In genomic region chr14:24874514-24875202, GRCh38 we compare ENCODE assay signal across 23 cellular contexts.
"Had no signal": no experiment of that assay in that cellular context is flagged by ENCODE, and none has a peak within 500 bp of the region (broad histone marks: within the 10 kb centered on the region; RNA-seq: fewer than 3 reads in every experiment).

No MANE protein-coding gene starts in this region.

- H3K4me1 Mint-ChIP-seq: endodermal cell; stimulated activated effector memory CD8-positive, alpha-beta T cell treated with anti-CD3 and anti-CD28 coated beads, Interleukin-12 subunit alpha, Interleukin-12 subunit beta, amount 100 ng/mL, for 72 hours had no signal

- H3K9me3 Mint-ChIP-seq: endodermal cell; naive thymus-derived CD4-positive, alpha-beta T cell; stimulated activated effector memory CD8-positive, alpha-beta T cell treated with anti-CD3 and anti-CD28 coated beads, Interleukin-12 subunit alpha, Interleukin-12 subunit beta, amount 100 ng/mL, for 72 hours; stimulated activated naive CD8-positive, alpha-beta T cell treated with anti-CD3 and anti-CD28 coated beads, Interleukin-15, Interleukin-2, amounts not matched to agents 100 ng/mL and 50 ng/mL, for 24 hours had no signal

- H3K9me3 ChIP-seq: left lung, pancreas, testis, tibial nerve had no signal

- H3K27ac ChIP-seq: testis, tibial nerve had no signal

- H3K4me3 ChIP-seq: left lung, lung, pancreas, testis, tibial nerve had no signal

- DNase-seq: cerebellar nuclear complex; dermis blood vessel endothelial cell; effector CD4-positive, alpha-beta T cell; endodermal cell; erythroblast; foreskin melanocyte; head of caudate nucleus; hippocampal formation; left lung; mesendoderm; naive thymus-derived CD4-positive, alpha-beta T cell; pancreas; right cardiac atrium; stimulated activated CD4-positive, alpha-beta T cell treated with anti-CD3 and anti-CD28 coated beads, Interleukin-4, amount 100 ng/mL, for 1 hour; stimulated activated CD8-positive, alpha-beta memory T cell treated with anti-CD3 and anti-CD28 coated beads, Interleukin-4, amount 100 ng/mL, for 48 hours; testis had no signal

- FAIRE-seq: colon, endothelial cell of umbilical vein, pancreas had no signal

- H3K4me1 ChIP-seq: testis had no signal

- H3K27me3 Mint-ChIP-seq: progenitor cell of endocrine pancreas had no signal

- H3K4me3 Mint-ChIP-seq: endodermal cell; naive thymus-derived CD4-positive, alpha-beta T cell; stimulated activated effector memory CD8-positive, alpha-beta T cell treated with anti-CD3 and anti-CD28 coated beads, Interleukin-12 subunit alpha, Interleukin-12 subunit beta, amount 100 ng/mL, for 72 hours; stimulated activated naive CD8-positive, alpha-beta T cell treated with anti-CD3 and anti-CD28 coated beads, Interleukin-15, Interleukin-2, amounts not matched to agents 100 ng/mL and 50 ng/mL, for 24 hours had no signal

- ATAC-seq: left lung; naive thymus-derived CD4-positive, alpha-beta T cell; right cardiac atrium; stimulated activated effector memory CD8-positive, alpha-beta T cell treated with anti-CD3 and anti-CD28 coated beads, Interleukin-12 subunit alpha, Interleukin-12 subunit beta, amount 100 ng/mL, for 72 hours had no signal

- H3K27me3 ChIP-seq: left lung, pancreas, testis, tibial nerve had no signal

- H3K36me3 Mint-ChIP-seq: naive thymus-derived CD4-positive, alpha-beta T cell; stimulated activated effector memory CD8-positive, alpha-beta T cell treated with anti-CD3 and anti-CD28 coated beads, Interleukin-12 subunit alpha, Interleukin-12 subunit beta, amount 100 ng/mL, for 72 hours had no signal

- H3K36me3 ChIP-seq: left lung, pancreas, tibial nerve had no signal

- H3K27ac Mint-ChIP-seq: endodermal cell; naive thymus-derived CD4-positive, alpha-beta T cell; progenitor cell of endocrine pancreas; stimulated activated effector memory CD8-positive, alpha-beta T cell treated with anti-CD3 and anti-CD28 coated beads, Interleukin-12 subunit alpha, Interleukin-12 subunit beta, amount 100 ng/mL, for 72 hours; stimulated activated naive CD8-positive, alpha-beta T cell treated with anti-CD3 and anti-CD28 coated beads, Interleukin-15, Interleukin-2, amounts not matched to agents 100 ng/mL and 50 ng/mL, for 24 hours had no signal
